Comparison of ENCODE assay signal across 12 cellular contexts in the genomic region with DNA sequence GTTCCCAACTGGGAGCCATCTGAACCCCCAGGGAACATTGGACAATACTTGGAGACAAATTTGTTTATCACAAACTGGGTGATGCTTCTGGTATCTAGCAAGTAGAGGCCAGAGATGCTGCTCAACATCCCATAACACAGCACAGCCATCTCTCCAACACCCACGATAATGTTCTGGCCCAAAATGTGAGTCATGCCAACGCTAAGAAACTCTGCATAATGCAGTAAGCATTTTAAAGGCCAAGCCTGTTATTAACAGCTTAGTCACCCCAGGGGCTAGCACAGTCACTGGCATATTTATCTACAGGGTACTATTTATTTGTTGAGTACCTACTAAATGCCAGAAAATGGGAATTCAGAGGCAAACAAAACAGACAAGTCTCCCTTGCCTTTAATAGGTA.
DNase-seq lines count a peak whose midpoint lies in the region; ATAC-seq and TF ChIP-seq lines count a peak whose summit lies in the region.
"Had no signal": no experiment of that assay in that cellular context is flagged by ENCODE, and none has a peak within 500 bp of the region (broad histone marks: within the 10 kb centered on the region; RNA-seq: fewer than 3 reads in every experiment).

No MANE protein-coding gene starts in this region.

- no peaks in the 10 kb centered on the region for H3K36me3 ChIP-seq in MG63
- H3K36me3 ChIP-seq: prostate gland had no signal

- intact Hi-C loops in posterior cingulate gyrus (cut with DNase I) = no loop called here

- ATAC-seq in HG03460 (IDR thresholded peaks at IDR 0.05; ENCODE audit: unreplicated experiment) = no peak
- ATAC-seq: Right ventricle myocardium inferior had no signal

- no peak overlapping the region for H3K4me3 ChIP-seq in MG63
- no peak overlapping the region for H3K4me3 ChIP-seq in choroid plexus epithelial cell (ENCODE audit: low read depth, low read length)
- H3K4me3 ChIP-seq: prostate gland had no signal

- DNase-seq in Ammon's horn (ENCODE audit: low spot score) (peak; percentile 49), MG63 (peak; percentile 86), choroid plexus epithelial cell (ENCODE audit: low read depth) (peak; percentile 43), occipital lobe (lab: John Stamatoyannopoulos, UW) (peak; percentile 18), posterior cingulate gyrus (no peak), NCI-H446 (lab: John Stamatoyannopoulos, UW) (no peak)
- no peak for DNase-seq in activated T-cell treated with anti-CD3 and anti-CD28 coated beads, Interleukin-2, amount 50 U/mL, for 48 hours
- DNase-seq: activated CD4-positive, alpha-beta T cell treated with anti-CD3 and anti-CD28 coated beads for 4 hours; NCI-H526 treated with DMSO at 0.1 percent for 48 hours had no signal

- no peaks in the 10 kb centered on the region for H3K27me3 ChIP-seq in MG63

- no peaks in the 10 kb centered on the region for H3K9me3 ChIP-seq in MG63
- H3K9me3 ChIP-seq: prostate gland had no signal

- TF ChIP-seq CTCF in choroid plexus epithelial cell (conservative IDR thresholded peaks at IDR 0.05; ENCODE audit: low read depth, low read length) = no peak

Comparison
In these comparisons a context has a peak if more than half of its experiments do, and no peak if none do; other contexts are left out.
1. DNase-seq: peak in Ammon's horn (single experiment), MG63 (single experiment), choroid plexus epithelial cell (single experiment) and occipital lobe (single experiment); none in activated T-cell treated with anti-CD3 and anti-CD28 coated beads, Interleukin-2, amount 50 U/mL, for 48 hours (0 of 2), posterior cingulate gyrus (0 of 10) and NCI-H446 (0 of 2).